Comparison of ENCODE assay signal across 11 cellular contexts in genomic region chr2:235638541-235639192, GRCh38.
A peak's percentile ranks its signal among the peaks of the same experiment; 100 is the strongest.
DNase-seq lines count a peak whose midpoint lies in the region; ATAC-seq, FAIRE-seq and TF ChIP-seq lines count a peak whose summit lies in the region.
"Had no signal": no experiment of that assay in that cellular context is flagged by ENCODE, and none has a peak within 500 bp of the region (broad histone marks: within the 10 kb centered on the region; RNA-seq: fewer than 3 reads in every experiment).

No MANE protein-coding gene starts in this region.

- no peaks in the 10 kb centered on the region for H3K9me3 ChIP-seq in A549

- DNase-seq in A549 (ENCODE audit: low read depth in 1 of 2, low spot score in 1 of 2) (no peak), HFF-Myc (ENCODE audit: extremely low read depth, low read depth) (no peak), choroid plexus epithelial cell (ENCODE audit: low read depth) (no peak)
- DNase-seq: stimulated activated CD4-positive, alpha-beta T cell treated with anti-CD3 and anti-CD28 coated beads, Interleukin-4, amount 100 ng/mL, for 1 hour had no signal

- H3K4me3 Mint-ChIP-seq in nephron = peak overlapping the region in 1 of 3 experiments; percentile 19

- H3K4me1 ChIP-seq in A549 = peaks cover 7% of the 10 kb centered on the region; the same call in 1 of the 3 replicates

- FAIRE-seq in A549 (lab: Jason Lieb, UNC) = no peak
- FAIRE-seq: keratinocyte had no signal

- no peaks in the 10 kb centered on the region for H3K9me3 Mint-ChIP-seq in nephron

- H3K27ac Mint-ChIP-seq in nephron = peak overlapping the region in 2 of 3 experiments; percentile 12 to 52

- peaks cover 60% of the 10 kb centered on the region for H3K4me1 Mint-ChIP-seq in nephron

- no peak for TF ChIP-seq EP300 in A549 (IDR thresholded peaks at IDR 0.05)

- ATAC-seq in A549 (peak in 1 of 2 experiments; percentile 24; a peak in 3 of 6 replicates), GM19452 (IDR thresholded peaks at IDR 0.05; ENCODE audit: unreplicated experiment) (no peak), GM21515 (IDR thresholded peaks at IDR 0.05; ENCODE audit: unreplicated experiment) (no peak), HG03521 (IDR thresholded peaks at IDR 0.05; ENCODE audit: unreplicated experiment) (no peak), HG03565 (IDR thresholded peaks at IDR 0.05; ENCODE audit: unreplicated experiment) (no peak)

- CTCF ChIA-PET in A549 (lab: Yijun Ruan, JAX) = interaction anchor here (1.0 to 2.1 kb wide), 6 partner anchors 9 to 108 kb away, joined by 3 to 11 read pairs (median 5); no protein-coding TSS in a partner anchor

- WGBS in A549 (ENCODE audit: missing lambda C conversion rate) = 94% methylated on average over 7 of the region's 7 CpGs

- no peak overlapping the region for H3K27ac ChIP-seq in A549
- H3K27ac ChIP-seq: HL-60 had no signal

- no peaks in the 10 kb centered on the region for H3K36me3 Mint-ChIP-seq in nephron (ENCODE audit: low read depth)

- POLR2A ChIA-PET in A549 (lab: Yijun Ruan, JAX) = no interaction called here

- no peak for TF ChIP-seq RAD21 in A549 (conservative IDR thresholded peaks at IDR 0.05 in 1 of 2, IDR thresholded peaks at IDR 0.05 in 1 of 2)

- H3K4me3 ChIP-seq in A549 = no peak overlapping the region
- H3K4me3 ChIP-seq in HFF-Myc (replicated peaks; ENCODE audit: low read depth, low read length) = no peak overlapping the region
- no peak overlapping the region for H3K4me3 ChIP-seq in choroid plexus epithelial cell (ENCODE audit: low read depth, low read length)

- peaks cover 7% of the 10 kb centered on the region for H3K27me3 Mint-ChIP-seq in nephron (ENCODE audit: low read depth)

- TF ChIP-seq CTCF in A549 (IDR thresholded peaks at IDR 0.05) = peak; percentile 18; the same call in 1 of the 3 replicates
- peak; percentile 18 for TF ChIP-seq CTCF in HFF-Myc (IDR thresholded peaks at IDR 0.05; ENCODE audit: low read depth, low read length, missing control alignments)
- TF ChIP-seq CTCF in choroid plexus epithelial cell (conservative IDR thresholded peaks at IDR 0.05; ENCODE audit: low read depth, low read length) = peak; percentile 27
- TF ChIP-seq CTCF in nephron (IDR thresholded peaks at IDR 0.05; ENCODE audit: unreplicated experiment in 3 of 3) = no peak

- H3K4me2 ChIP-seq in A549 = no peak overlapping the region

- no peak for TF ChIP-seq POLR2A in A549 (IDR thresholded peaks at IDR 0.05; ENCODE audit: low read length)

TF ChIP-seq in A549, 52 proteins besides CTCF, POLR2A, EP300 and RAD21:
- TF ChIP-seq, protein P1, sequence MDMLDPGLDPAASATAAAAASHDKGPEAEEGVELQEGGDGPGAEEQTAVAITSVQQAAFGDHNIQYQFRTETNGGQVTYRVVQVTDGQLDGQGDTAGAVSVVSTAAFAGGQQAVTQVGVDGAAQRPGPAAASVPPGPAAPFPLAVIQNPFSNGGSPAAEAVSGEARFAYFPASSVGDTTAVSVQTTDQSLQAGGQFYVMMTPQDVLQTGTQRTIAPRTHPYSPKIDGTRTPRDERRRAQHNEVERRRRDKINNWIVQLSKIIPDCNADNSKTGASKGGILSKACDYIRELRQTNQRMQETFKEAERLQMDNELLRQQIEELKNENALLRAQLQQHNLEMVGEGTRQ (IDR thresholded peaks at IDR 0.05) = 0 out of 2 replicates have a peak, but pooled peaks have one; percentile 1
- TF ChIP-seq REST (IDR thresholded peaks at IDR 0.05) = no peak

Comparison
In these comparisons a context has a peak if more than half of its experiments do, and no peak if none do; other contexts are left out.
1. CTCF ChIP-seq: peak in A549 (single experiment), HFF-Myc (single experiment) and choroid plexus epithelial cell (single experiment); none in nephron (0 of 3).